13 cellular contexts compared by ENCODE assay signal in genomic region chr1:245591346-245592082, GRCh38.
DNase-seq lines count a peak whose midpoint lies in the region; ATAC-seq lines count a peak whose summit lies in the region.
"Had no signal": no experiment of that assay in that cellular context is flagged by ENCODE, and none has a peak within 500 bp of the region (broad histone marks: within the 10 kb centered on the region; RNA-seq: fewer than 3 reads in every experiment).

No MANE protein-coding gene starts in this region.

- H4K91ac ChIP-seq in mesenchymal stem cell (ENCODE audit: low read length) (peak overlapping the region; percentile 57), trophoblast cell (ENCODE audit: low read depth, low read length) (no peak overlapping the region)

- H3K4me1 ChIP-seq in mesenchymal stem cell (ENCODE audit: control insufficient read depth, insufficient read depth, low read depth, low read length) (peaks cover 8% of the 10 kb centered on the region), trophoblast cell (ENCODE audit: control insufficient read depth in 1 of 2, insufficient read depth in 2 of 2, low read length in 2 of 2) (peaks cover 9 to 12% of the 10 kb centered on the region in 2 experiments)

- H3K9me3 ChIP-seq in T-helper 17 cell (ENCODE audit: control insufficient read depth, low read length, poor library complexity, severe bottlenecking) (no peaks in the 10 kb centered on the region), mesenchymal stem cell (ENCODE audit: control insufficient read depth, low read length) (no peaks in the 10 kb centered on the region), trophoblast cell (ENCODE audit: insufficient read depth, low read depth, low read length) (no peaks in the 10 kb centered on the region)

- DNase-seq in H7 (peak; percentile 49), T-helper 17 cell (no peak), mesenchymal stem cell (no peak), trophoblast cell (no peak), SIG-M5 (lab: John Stamatoyannopoulos, UW) (no peak)
- DNase-seq: CD4-positive, alpha-beta memory T cell; COR-L47; GF-D8 had no signal

- H3K36me3 Mint-ChIP-seq in T-helper 17 cell (ENCODE audit: low read depth): no peaks in the 10 kb centered on the region
- H3K36me3 Mint-ChIP-seq: CD4-positive, alpha-beta memory T cell had no signal

- H4K12ac ChIP-seq in trophoblast cell (ENCODE audit: low read depth, low read length): no peak overlapping the region

- H2BK12ac ChIP-seq in mesenchymal stem cell (ENCODE audit: low read length in 2 of 2): no peak overlapping the region
- H2BK12ac ChIP-seq in trophoblast cell (ENCODE audit: low read length): peak overlapping the region; percentile 6

- H2BK120ac ChIP-seq in mesenchymal stem cell (ENCODE audit: low read depth, low read length) (no peak overlapping the region), trophoblast cell (ENCODE audit: insufficient read depth, low read length, poor library complexity) (peak overlapping the region; percentile 30)

- no peaks in the 10 kb centered on the region for H3K79me1 ChIP-seq in mesenchymal stem cell (replicated peaks; ENCODE audit: low read length, poor library complexity, severe bottlenecking)
- H3K79me1 ChIP-seq in trophoblast cell (ENCODE audit: low read length): peaks cover 11% of the 10 kb centered on the region

- H3K36me3 ChIP-seq in H7 (replicated peaks; ENCODE audit: control insufficient read depth, insufficient read depth, low read length) (no peaks in the 10 kb centered on the region), mesenchymal stem cell (ENCODE audit: control insufficient read depth in 1 of 2, insufficient read depth in 2 of 2, low read depth in 1 of 2, low read length in 2 of 2) (no peaks in the 10 kb centered on the region), trophoblast cell (ENCODE audit: control insufficient read depth in 1 of 2, insufficient read depth in 2 of 2, low read length in 2 of 2) (peaks cover 0 to 6% of the 10 kb centered on the region in 2 experiments)

- no peak overlapping the region for H3K4me2 ChIP-seq in mesenchymal stem cell (ENCODE audit: low read length, poor library complexity, severe bottlenecking)
- H3K4me2 ChIP-seq in trophoblast cell (ENCODE audit: low read length): no peak overlapping the region

- WGBS in mesenchymal stem cell: 95% methylated on average over 22 of the region's 22 CpGs
- WGBS in trophoblast cell (ENCODE audit: extremely low coverage, insufficient coverage, insufficient read length): no CpG with 5 or more reads among the region's 22 CpGs

- H4K8ac ChIP-seq in mesenchymal stem cell (ENCODE audit: low read length) (no peak overlapping the region), trophoblast cell (ENCODE audit: low read depth, low read length) (no peak overlapping the region)

- H3K27ac ChIP-seq in mesenchymal stem cell (ENCODE audit: low read length, poor library complexity, severe bottlenecking) (no peak overlapping the region), trophoblast cell (ENCODE audit: low read depth, low read length) (no peak overlapping the region)
- H3K27ac ChIP-seq: C4-2B had no signal

- no peak overlapping the region for H2AK5ac ChIP-seq in mesenchymal stem cell (ENCODE audit: low read length, severe bottlenecking)
- H2AK5ac ChIP-seq in trophoblast cell (ENCODE audit: low read length): peak overlapping the region; percentile 15

- H3K9ac ChIP-seq in mesenchymal stem cell (ENCODE audit: low read length): no peak overlapping the region
- no peak overlapping the region for H3K9ac ChIP-seq in trophoblast cell (ENCODE audit: low read length)

- no peak overlapping the region for H3K4me3 ChIP-seq in H7 (ENCODE audit: insufficient read depth, low read depth, low read length)
- H3K4me3 ChIP-seq in mesenchymal stem cell (ENCODE audit: insufficient read depth in 1 of 2, low read depth in 1 of 2, low read length in 2 of 2): no peak overlapping the region
- H3K4me3 ChIP-seq in trophoblast cell (ENCODE audit: low read depth, low read length): peak overlapping the region; percentile 8

- no peak overlapping the region for H3K14ac ChIP-seq in mesenchymal stem cell (ENCODE audit: low read length in 2 of 2)
- H3K14ac ChIP-seq in trophoblast cell (ENCODE audit: low read length): no peak overlapping the region

- no peak for ATAC-seq in T-helper 17 cell
- no peak for ATAC-seq in HG02759 (IDR thresholded peaks at IDR 0.05; ENCODE audit: unreplicated experiment)
- no peak for ATAC-seq in GM21360 (IDR thresholded peaks at IDR 0.05; ENCODE audit: unreplicated experiment)
- ATAC-seq: HCT116 had no signal

- no peak overlapping the region for H2AFZ ChIP-seq in mesenchymal stem cell (ENCODE audit: low read depth, low read length)
- no peak overlapping the region for H2AFZ ChIP-seq in trophoblast cell (ENCODE audit: insufficient read depth, low read length, poor library complexity)

- no peak overlapping the region for H3K27ac Mint-ChIP-seq in T-helper 17 cell
- H3K27ac Mint-ChIP-seq: B cell; CD4-positive, alpha-beta memory T cell had no signal

- no peak overlapping the region for H2BK5ac ChIP-seq in mesenchymal stem cell (ENCODE audit: low read depth, low read length, poor library complexity, severe bottlenecking)
- H2BK5ac ChIP-seq in trophoblast cell (ENCODE audit: low read depth, low read length, poor library complexity): no peak overlapping the region

- no peaks in the 10 kb centered on the region for H3K27me3 Mint-ChIP-seq in T-helper 17 cell

- no peak overlapping the region for H3K23ac ChIP-seq in mesenchymal stem cell (ENCODE audit: low read length in 2 of 2)
- H3K23ac ChIP-seq in trophoblast cell (ENCODE audit: low read length): no peak overlapping the region

- no peaks in the 10 kb centered on the region for H3K4me1 Mint-ChIP-seq in T-helper 17 cell
- H3K4me1 Mint-ChIP-seq: B cell; CD4-positive, alpha-beta memory T cell had no signal

- H3K4me3 Mint-ChIP-seq in T-helper 17 cell: peak overlapping the region; percentile 55
- H3K4me3 Mint-ChIP-seq: B cell; CD4-positive, alpha-beta memory T cell had no signal

- H3K79me2 ChIP-seq in trophoblast cell (ENCODE audit: control insufficient read depth, insufficient read depth, low read length, poor library complexity): no peaks in the 10 kb centered on the region

- H3K27me3 ChIP-seq in H7 (ENCODE audit: control insufficient read depth, insufficient read depth, low read length) (no peaks in the 10 kb centered on the region), mesenchymal stem cell (ENCODE audit: control insufficient read depth in 1 of 2, insufficient read depth in 1 of 2, low read length in 2 of 2) (peaks cover 5 to 26% of the 10 kb centered on the region in 2 experiments), trophoblast cell (ENCODE audit: insufficient read depth, low read length) (no peaks in the 10 kb centered on the region)

- peak overlapping the region in 1 of 2 experiments; percentile 13 for H3K4ac ChIP-seq in mesenchymal stem cell (ENCODE audit: low read depth in 1 of 2, low read length in 2 of 2)
- H3K4ac ChIP-seq in trophoblast cell (ENCODE audit: low read depth, low read length): no peak overlapping the region

- H3K18ac ChIP-seq in mesenchymal stem cell (ENCODE audit: low read depth in 1 of 2, low read length in 2 of 2) (peak overlapping the region in 1 of 2 experiments; percentile 28), trophoblast cell (ENCODE audit: low read length) (peak overlapping the region; percentile 21)

- no peak overlapping the region for H2BK15ac ChIP-seq in mesenchymal stem cell (ENCODE audit: low read depth, poor library complexity, severe bottlenecking)
